ENCODE assay signal across 10 cellular contexts in the genomic region with DNA sequence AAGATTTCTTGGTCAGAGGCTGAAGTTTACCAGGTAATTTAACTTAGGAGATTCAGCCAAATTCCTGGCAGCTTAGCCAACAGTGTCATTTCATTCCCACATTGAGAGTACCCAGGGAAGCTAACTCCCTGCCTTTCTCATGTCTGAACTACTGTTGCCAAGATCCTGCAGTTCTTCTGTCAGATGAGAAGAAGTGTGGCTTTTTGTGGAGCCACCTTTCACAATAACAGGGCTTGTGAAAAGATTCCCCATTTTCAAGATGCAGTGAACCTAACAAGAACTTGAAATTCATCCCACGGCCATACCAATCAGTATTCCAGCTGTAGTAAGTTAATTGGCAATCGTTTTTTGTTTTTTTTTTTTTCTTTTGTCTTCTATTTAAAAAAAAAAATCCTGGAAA.
"Had no signal": no experiment of that assay in that cellular context is flagged by ENCODE, and none has a peak within 500 bp of the region (broad histone marks: within the 10 kb centered on the region; RNA-seq: fewer than 3 reads in every experiment).

No MANE protein-coding gene starts in this region.

- H3K4me1 Mint-ChIP-seq: T-helper 17 cell had no signal

- ATAC-seq: T-helper 17 cell had no signal

- H3K27me3 ChIP-seq: breast epithelium, esophagus squamous epithelium, tibial artery, vagina had no signal

- H3K27ac ChIP-seq: breast epithelium, esophagus squamous epithelium, skin epidermis, tibial artery, vagina had no signal

- H3K9me3 Mint-ChIP-seq: nephron progenitor cell had no signal

- H3K9me3 ChIP-seq: breast epithelium, esophagus squamous epithelium, tibial artery, vagina had no signal

- DNase-seq: activated CD4-positive, alpha-beta T cell treated with anti-CD3 and anti-CD28 coated beads, Interleukin-2, amount 50 U/mL, for 1 hour; activated naive CD4-positive, alpha-beta T cell treated with anti-CD3 and anti-CD28 coated beads, Interleukin-2, amount 50 U/mL, for 16 hours; esophagus squamous epithelium; nephron progenitor cell; T-helper 17 cell; tibial artery had no signal

- H3K4me3 ChIP-seq: breast epithelium, esophagus squamous epithelium, skin epidermis, tibial artery, vagina had no signal

- H3K36me3 ChIP-seq: breast epithelium, esophagus squamous epithelium, tibial artery, vagina had no signal

- H3K27ac Mint-ChIP-seq: nephron progenitor cell, T-helper 17 cell had no signal

- H3K4me3 Mint-ChIP-seq: nephron progenitor cell, T-helper 17 cell had no signal

- H3K4me1 ChIP-seq: breast epithelium, tibial artery, vagina had no signal

- H3K27me3 Mint-ChIP-seq: T-helper 17 cell had no signal

- FAIRE-seq: TTC549 had no signal
